ENCODE assay signal across 11 cellular contexts in the genomic region with DNA sequence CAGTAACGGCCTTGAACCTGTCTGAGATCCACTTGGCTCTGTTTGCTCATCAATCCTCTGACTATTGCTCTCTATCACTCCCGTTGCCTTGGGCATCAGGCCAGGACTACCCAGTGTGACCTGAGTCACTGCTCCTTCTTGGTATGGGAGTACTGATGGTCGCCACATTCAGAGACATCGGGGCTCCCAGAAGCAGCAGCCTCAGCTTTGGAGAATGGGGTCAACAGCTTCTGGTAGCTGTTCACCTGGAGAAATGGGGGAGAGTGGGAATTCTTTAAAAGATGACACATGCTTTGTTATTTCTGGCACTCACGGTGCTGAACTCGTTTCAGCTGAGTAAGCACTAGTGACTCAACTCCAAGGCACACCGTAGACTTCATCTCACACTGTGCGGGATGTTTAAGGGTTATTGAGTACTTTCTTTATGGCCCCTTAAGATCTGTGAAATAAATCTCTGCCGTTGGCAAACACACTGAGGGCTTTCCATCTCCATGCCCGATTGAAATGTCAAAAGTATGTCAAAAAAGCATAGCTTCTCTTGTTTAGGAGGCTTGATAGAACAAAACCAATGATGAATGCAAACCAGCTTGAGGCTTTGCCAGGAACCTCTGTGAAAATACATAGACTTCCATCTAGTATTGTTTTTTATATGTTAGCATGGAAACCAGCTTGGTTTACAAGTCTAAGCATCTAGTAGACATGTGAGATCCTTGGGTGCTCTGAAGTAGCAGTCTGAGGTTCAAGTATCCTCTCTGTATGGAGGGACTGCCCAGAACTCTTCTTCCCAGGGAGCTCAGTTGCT.
DNase-seq lines count a peak whose midpoint lies in the region; ATAC-seq and TF ChIP-seq lines count a peak whose summit lies in the region.
"Had no signal": no experiment of that assay in that cellular context is flagged by ENCODE, and none has a peak within 500 bp of the region (broad histone marks: within the 10 kb centered on the region; RNA-seq: fewer than 3 reads in every experiment).

No MANE protein-coding gene starts in this region.

- POLR2A ChIA-PET in HEK293 (lab: Yijun Ruan, JAX) = interaction anchor here (0.6 kb wide), 1 partner anchor 338 kb away, joined by 4 read pairs; no protein-coding TSS in a partner anchor

- TF ChIP-seq CTCF in HEK293 (tag by site-specific recombination; IDR thresholded peaks at IDR 0.05) = no peak
- TF ChIP-seq CTCF in adrenal gland (IDR thresholded peaks at IDR 0.05) = no peak

- ATAC-seq in HG02798 (IDR thresholded peaks at IDR 0.05; ENCODE audit: poor library complexity, unreplicated experiment) = no peak

- H3K9me3 ChIP-seq in HEK293 (ENCODE audit: control insufficient read depth, insufficient read depth, low read depth, low read length) = no peaks in the 10 kb centered on the region
- H3K9me3 ChIP-seq in adrenal gland (replicated peaks in 1 of 3) = no peaks in the 10 kb centered on the region
- H3K9me3 ChIP-seq in thymus (ENCODE audit: control insufficient read depth) = no peaks in the 10 kb centered on the region
- H3K9me3 ChIP-seq: stomach had no signal

- no peak overlapping the region for H3K4me3 ChIP-seq in HEK293 (ENCODE audit: low read depth, low read length)
- H3K4me3 ChIP-seq in adrenal gland = no peak overlapping the region
- no peak overlapping the region for H3K4me3 ChIP-seq in thymus (ENCODE audit: low read length)
- H3K4me3 ChIP-seq: stomach had no signal

- H3K36me3 ChIP-seq in HEK293 (ENCODE audit: control insufficient read depth in 2 of 2, insufficient read depth in 1 of 2, low read length in 2 of 2) = no peaks in the 10 kb centered on the region
- no peaks in the 10 kb centered on the region for H3K36me3 ChIP-seq in adrenal gland (replicated peaks in 1 of 2)
- H3K36me3 ChIP-seq in thymus (ENCODE audit: control insufficient read depth, insufficient read depth) = no peaks in the 10 kb centered on the region
- H3K36me3 ChIP-seq: stomach had no signal

- H3K27me3 ChIP-seq in adrenal gland (peaks cover 4% of the 10 kb centered on the region), thymus (ENCODE audit: control insufficient read depth, insufficient read depth) (no peaks in the 10 kb centered on the region)

- intact Hi-C loops in adrenal gland (cut with DNase I) = no loop called here

- 30 to 42% (median 35%) methylated on average over 10 of the region's 10 CpGs for WGBS in adrenal gland, 4 donors
- WGBS in thymus = 90% methylated on average over 10 of the region's 10 CpGs

- no peak overlapping the region for H3K27ac ChIP-seq in HEK293 (ENCODE audit: extremely low read depth, low read depth, low read length)
- H3K27ac ChIP-seq in adrenal gland = no peak overlapping the region
- peak overlapping the region; percentile 44 for H3K27ac ChIP-seq in thymus (ENCODE audit: low read depth)
- H3K27ac ChIP-seq: stomach had no signal

- peaks cover 11% of the 10 kb centered on the region for H3K4me1 ChIP-seq in HEK293 (ENCODE audit: control insufficient read depth, insufficient read depth, low read length)
- no peaks in the 10 kb centered on the region for H3K4me1 ChIP-seq in adrenal gland (replicated peaks in 1 of 2)
- H3K4me1 ChIP-seq in thymus (ENCODE audit: control insufficient read depth, insufficient read depth, low read length) = no peaks in the 10 kb centered on the region

- TF ChIP-seq POLR2A in adrenal gland (IDR thresholded peaks at IDR 0.05) = no peak

- peak; percentile 70 to 93 (median 89) for DNase-seq in adrenal gland
- DNase-seq in iris pigment epithelial cell (ENCODE audit: low read depth) = peak; percentile 63
- no peak for DNase-seq in Kasumi-1 (lab: John Stamatoyannopoulos, UW)
- no peak for DNase-seq in SW480 (ENCODE audit: low spot score)
- DNase-seq: activated naive CD8-positive, alpha-beta T cell treated with anti-CD3 and anti-CD28 coated beads, Interleukin-2, amount 10 ng/mL, durations not matched to agents 7 days and 5 days; hypothalamus; stimulated activated CD4-positive, alpha-beta T cell treated with anti-CD3 and anti-CD28 coated beads, Interleukin-4, amount 100 ng/mL, for 4 hours; stomach had no signal

- CTCF ChIA-PET in HEK293 (lab: Yijun Ruan, JAX) = interaction anchor here (0.7 kb wide), 1 partner anchor 11 kb away, joined by 4 read pairs; no protein-coding TSS in a partner anchor

TF ChIP-seq in HEK293, 187 proteins besides CTCF, POLR2A, EP300 and RAD21 (continues in another document):
- TF ChIP-seq, protein P1, sequence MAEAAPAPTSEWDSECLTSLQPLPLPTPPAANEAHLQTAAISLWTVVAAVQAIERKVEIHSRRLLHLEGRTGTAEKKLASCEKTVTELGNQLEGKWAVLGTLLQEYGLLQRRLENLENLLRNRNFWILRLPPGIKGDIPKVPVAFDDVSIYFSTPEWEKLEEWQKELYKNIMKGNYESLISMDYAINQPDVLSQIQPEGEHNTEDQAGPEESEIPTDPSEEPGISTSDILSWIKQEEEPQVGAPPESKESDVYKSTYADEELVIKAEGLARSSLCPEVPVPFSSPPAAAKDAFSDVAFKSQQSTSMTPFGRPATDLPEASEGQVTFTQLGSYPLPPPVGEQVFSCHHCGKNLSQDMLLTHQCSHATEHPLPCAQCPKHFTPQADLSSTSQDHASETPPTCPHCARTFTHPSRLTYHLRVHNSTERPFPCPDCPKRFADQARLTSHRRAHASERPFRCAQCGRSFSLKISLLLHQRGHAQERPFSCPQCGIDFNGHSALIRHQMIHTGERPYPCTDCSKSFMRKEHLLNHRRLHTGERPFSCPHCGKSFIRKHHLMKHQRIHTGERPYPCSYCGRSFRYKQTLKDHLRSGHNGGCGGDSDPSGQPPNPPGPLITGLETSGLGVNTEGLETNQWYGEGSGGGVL (tag by site-specific recombination; IDR thresholded peaks at IDR 0.05) = peak; percentile 38; the same call in 1 of the 2 replicates
- TF ChIP-seq ZNF335 (tag by site-specific recombination; conservative IDR thresholded peaks at IDR 0.05) (peak; percentile 68), GLI4 (tag by site-specific recombination; IDR thresholded peaks at IDR 0.05) (no peak), ZNF626 (tag by site-specific recombination; IDR thresholded peaks at IDR 0.05) (peak; percentile 23; the same call in 1 of the 2 replicates), ZBTB21 (tag by site-specific recombination; IDR thresholded peaks at IDR 0.05) (no peak), PBX3 (CRISPR knock-in tag; IDR thresholded peaks at IDR 0.05) (no peak), YY1 (tag by site-specific recombination; IDR thresholded peaks at IDR 0.05) (no peak), ZNF501 (tag by site-specific recombination; IDR thresholded peaks at IDR 0.05) (no peak), ZNF600 (tag by site-specific recombination; IDR thresholded peaks at IDR 0.05) (peak; percentile 60; the same call in 1 of the 2 replicates), IKZF3 (tag by site-specific recombination; IDR thresholded peaks at IDR 0.05) (peak; percentile 61), ZSCAN30 (tag by site-specific recombination; IDR thresholded peaks at IDR 0.05) (0 out of 2 replicates have a peak, but pooled peaks have one; percentile 16), GLI2 (tag by site-specific recombination; IDR thresholded peaks at IDR 0.05; ENCODE audit: borderline replicate concordance, low read depth) (peak; percentile 60; the same call in 1 of the 2 replicates), ZNF184 (tag by site-specific recombination; IDR thresholded peaks at IDR 0.05) (no peak), PRDM1 (tag by site-specific recombination; IDR thresholded peaks at IDR 0.05) (peak; percentile 48), ZNF561 (tag by site-specific recombination; IDR thresholded peaks at IDR 0.05; ENCODE audit: borderline replicate concordance) (peak; percentile 48; the same call in 1 of the 2 replicates), ZNF660 (tag by site-specific recombination; IDR thresholded peaks at IDR 0.05) (peak; percentile 76), KLF8 (tag by site-specific recombination; IDR thresholded peaks at IDR 0.05) (no peak), GLIS1 (tag by site-specific recombination; IDR thresholded peaks at IDR 0.05) (peak; percentile 18; the same call in 1 of the 2 replicates), ZBTB48 (tag by site-specific recombination; IDR thresholded peaks at IDR 0.05) (peak; percentile 77; the same call in 1 of the 2 replicates), ZIC2 (tag by site-specific recombination; IDR thresholded peaks at IDR 0.05) (peak; percentile 77), ZNF19 (tag by site-specific recombination; IDR thresholded peaks at IDR 0.05; ENCODE audit: low read depth) (no peak)
- TF ChIP-seq, protein P2, sequence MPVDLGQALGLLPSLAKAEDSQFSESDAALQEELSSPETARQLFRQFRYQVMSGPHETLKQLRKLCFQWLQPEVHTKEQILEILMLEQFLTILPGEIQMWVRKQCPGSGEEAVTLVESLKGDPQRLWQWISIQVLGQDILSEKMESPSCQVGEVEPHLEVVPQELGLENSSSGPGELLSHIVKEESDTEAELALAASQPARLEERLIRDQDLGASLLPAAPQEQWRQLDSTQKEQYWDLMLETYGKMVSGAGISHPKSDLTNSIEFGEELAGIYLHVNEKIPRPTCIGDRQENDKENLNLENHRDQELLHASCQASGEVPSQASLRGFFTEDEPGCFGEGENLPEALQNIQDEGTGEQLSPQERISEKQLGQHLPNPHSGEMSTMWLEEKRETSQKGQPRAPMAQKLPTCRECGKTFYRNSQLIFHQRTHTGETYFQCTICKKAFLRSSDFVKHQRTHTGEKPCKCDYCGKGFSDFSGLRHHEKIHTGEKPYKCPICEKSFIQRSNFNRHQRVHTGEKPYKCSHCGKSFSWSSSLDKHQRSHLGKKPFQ (tag by site-specific recombination; IDR thresholded peaks at IDR 0.05) = peak; percentile 69

Comparison
In these comparisons a context has a peak if more than half of its experiments do, and no peak if none do; other contexts are left out.
1. DNase-seq: peak in adrenal gland (7 of 7) and iris pigment epithelial cell (single experiment); none in Kasumi-1 (0 of 2) and SW480 (single experiment).